In the genomic region with DNA sequence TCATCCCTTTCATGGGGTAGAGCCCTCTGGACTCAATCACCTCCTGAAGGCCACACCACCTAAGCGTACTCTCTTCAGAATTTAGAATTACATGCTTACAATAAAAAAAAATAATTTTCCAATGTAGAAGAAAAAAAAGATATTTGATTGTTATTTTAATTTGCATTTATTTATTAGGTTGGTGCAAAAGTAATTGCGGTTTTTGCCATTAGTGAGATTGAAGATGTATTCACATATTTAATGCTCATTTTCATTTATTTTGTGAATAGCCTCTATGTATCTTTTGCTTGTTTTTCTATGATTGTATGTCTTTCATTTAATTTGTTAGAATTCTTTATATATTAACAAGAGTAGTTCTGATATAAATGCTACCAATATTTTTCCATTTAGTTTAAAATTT, we compare ENCODE assay signal across 32 cellular contexts.
"Had no signal": no experiment of that assay in that cellular context is flagged by ENCODE, and none has a peak within 500 bp of the region (broad histone marks: within the 10 kb centered on the region; RNA-seq: fewer than 3 reads in every experiment).

No MANE protein-coding gene starts in this region.

- FAIRE-seq: colon had no signal

- H3K36me3 ChIP-seq: adrenal gland, esophagus muscularis mucosa, gastroesophageal sphincter, heart right ventricle had no signal

- H3K9me3 ChIP-seq: adrenal gland, body of pancreas, esophagus muscularis mucosa, gastroesophageal sphincter had no signal

- H3K4me3 ChIP-seq: adrenal gland, body of pancreas, esophagus muscularis mucosa, gastroesophageal sphincter, heart right ventricle had no signal

- ATAC-seq: activated CD4-positive, alpha-beta T cell treated with anti-CD3 and anti-CD28 coated beads for 36 hours; activated CD8-positive, alpha-beta memory T cell treated with anti-CD3 and anti-CD28 coated beads, Interleukin-2, amount 10 ng/mL, durations not matched to agents 7 days and 5 days; activated CD8-positive, alpha-beta T cell treated with anti-CD3 and anti-CD28 coated beads, Interleukin-2, amount 10 ng/mL, durations not matched to agents 7 days and 5 days; activated naive CD8-positive, alpha-beta T cell treated with anti-CD3 and anti-CD28 coated beads, Interleukin-2, amount 50 U/mL, for 24 hours; activated T-cell treated with anti-CD3 and anti-CD28 coated beads, Interleukin-2, amount 50 U/mL, for 72 hours; body of pancreas; effector memory CD8-positive, alpha-beta T cell; gastroesophageal sphincter; heart right ventricle; T-helper 17 cell had no signal

- H3K27ac ChIP-seq: adrenal gland, body of pancreas, esophagus muscularis mucosa, gastroesophageal sphincter, heart right ventricle had no signal

- H3K4me1 ChIP-seq: adrenal gland, body of pancreas, gastroesophageal sphincter, heart right ventricle had no signal

- H3K27me3 ChIP-seq: adrenal gland, body of pancreas, esophagus muscularis mucosa, gastroesophageal sphincter, heart right ventricle had no signal

- DNase-seq: activated CD4-positive, alpha-beta memory T cell treated with anti-CD3 and anti-CD28 coated beads for 36 hours; activated CD4-positive, alpha-beta T cell treated with anti-CD3 and anti-CD28 coated beads for 36 hours; activated CD4-positive, alpha-beta T cell treated with anti-CD3 and anti-CD28 coated beads, Interleukin-2, amount 10 ng/mL, durations not matched to agents 24 days and 14 days; activated CD4-positive, CD25-positive, alpha-beta regulatory T cell; activated CD4-positive, CD25-positive, alpha-beta regulatory T cell treated with anti-CD3 and anti-CD28 coated beads, Interleukin-2, amount 50 U/mL, for 72 hours; activated CD8-positive, alpha-beta memory T cell treated with anti-CD3 and anti-CD28 coated beads, Interleukin-2, amount 10 ng/mL, durations not matched to agents 7 days and 5 days; activated CD8-positive, alpha-beta memory T cell treated with anti-CD3 and anti-CD28 coated beads, Interleukin-2, amount 50 U/mL, for 4 hours; activated CD8-positive, alpha-beta T cell treated with anti-CD3 and anti-CD28 coated beads, Interleukin-2, amount 10 ng/mL, durations not matched to agents 7 days and 5 days; activated gamma-delta T cell treated with Interleukin-2 at 50 U/mL for 16 hours; activated naive CD4-positive, alpha-beta T cell treated with anti-CD3 and anti-CD28 coated beads, Interleukin-2, amount 50 U/mL, for 16 hours; activated naive CD4-positive, alpha-beta T cell treated with Interleukin-2 at 50 U/mL for 16 hours; activated naive CD8-positive, alpha-beta T cell treated with anti-CD3 and anti-CD28 coated beads for 36 hours; activated naive CD8-positive, alpha-beta T cell treated with anti-CD3 and anti-CD28 coated beads, Interleukin-2, amount 50 U/mL, for 24 hours; activated T-cell treated with anti-CD3 and anti-CD28 coated beads, Interleukin-2, amount 50 U/mL, for 1 hour; activated T-cell treated with anti-CD3 and anti-CD28 coated beads, Interleukin-2, amount 50 U/mL, for 72 hours; adrenal gland; amygdala; aorta; body of pancreas; caudate nucleus; cortex of kidney; effector CD4-positive, alpha-beta T cell; effector memory CD8-positive, alpha-beta T cell; erythroblast; foreskin melanocyte; heart right ventricle; T-helper 1 cell; T-helper 17 cell; T1000 had no signal
